Comparison of ENCODE assay signal across 2 cellular contexts in the genomic region with DNA sequence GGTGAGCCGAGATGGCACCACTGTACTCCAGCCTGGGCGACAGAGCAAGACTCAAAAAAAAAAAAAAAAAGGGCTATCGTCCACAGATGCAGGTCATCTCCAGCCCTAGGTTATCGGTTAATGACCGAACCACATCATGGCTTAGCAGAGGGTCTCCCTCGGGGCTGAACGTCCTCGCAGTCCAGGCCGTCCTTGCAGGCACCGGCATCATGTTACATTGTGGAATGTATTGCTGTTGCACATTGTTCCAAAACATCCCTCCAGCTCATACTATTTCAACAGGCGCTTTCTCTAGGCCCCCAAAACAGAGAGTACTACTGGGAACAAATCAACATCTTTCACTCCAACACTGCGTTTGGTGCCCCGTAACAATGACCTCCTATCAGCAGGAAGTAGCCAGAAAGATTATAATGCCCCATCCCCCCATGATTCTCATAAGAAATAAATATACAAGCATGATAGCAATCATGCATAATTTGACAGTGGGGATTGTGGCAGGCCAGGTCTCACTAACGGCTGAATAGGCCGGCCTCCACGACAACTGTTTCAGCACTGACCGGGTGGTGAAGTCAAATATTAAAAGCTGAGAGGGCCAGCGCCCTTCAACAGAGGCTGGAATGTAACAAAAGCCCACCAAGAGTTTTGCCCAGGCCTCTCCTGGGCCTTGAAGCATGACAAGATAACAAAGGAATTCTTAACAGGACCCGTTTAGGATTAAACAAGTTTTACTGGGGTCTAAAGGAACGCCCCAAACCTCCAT.
TF ChIP-seq lines count a peak whose summit lies in the region.

No MANE protein-coding gene starts in this region.

TF ChIP-seq in SK-N-SH, 30 proteins besides CTCF, POLR2A, EP300 and RAD21:
- TF ChIP-seq, protein P1, sequence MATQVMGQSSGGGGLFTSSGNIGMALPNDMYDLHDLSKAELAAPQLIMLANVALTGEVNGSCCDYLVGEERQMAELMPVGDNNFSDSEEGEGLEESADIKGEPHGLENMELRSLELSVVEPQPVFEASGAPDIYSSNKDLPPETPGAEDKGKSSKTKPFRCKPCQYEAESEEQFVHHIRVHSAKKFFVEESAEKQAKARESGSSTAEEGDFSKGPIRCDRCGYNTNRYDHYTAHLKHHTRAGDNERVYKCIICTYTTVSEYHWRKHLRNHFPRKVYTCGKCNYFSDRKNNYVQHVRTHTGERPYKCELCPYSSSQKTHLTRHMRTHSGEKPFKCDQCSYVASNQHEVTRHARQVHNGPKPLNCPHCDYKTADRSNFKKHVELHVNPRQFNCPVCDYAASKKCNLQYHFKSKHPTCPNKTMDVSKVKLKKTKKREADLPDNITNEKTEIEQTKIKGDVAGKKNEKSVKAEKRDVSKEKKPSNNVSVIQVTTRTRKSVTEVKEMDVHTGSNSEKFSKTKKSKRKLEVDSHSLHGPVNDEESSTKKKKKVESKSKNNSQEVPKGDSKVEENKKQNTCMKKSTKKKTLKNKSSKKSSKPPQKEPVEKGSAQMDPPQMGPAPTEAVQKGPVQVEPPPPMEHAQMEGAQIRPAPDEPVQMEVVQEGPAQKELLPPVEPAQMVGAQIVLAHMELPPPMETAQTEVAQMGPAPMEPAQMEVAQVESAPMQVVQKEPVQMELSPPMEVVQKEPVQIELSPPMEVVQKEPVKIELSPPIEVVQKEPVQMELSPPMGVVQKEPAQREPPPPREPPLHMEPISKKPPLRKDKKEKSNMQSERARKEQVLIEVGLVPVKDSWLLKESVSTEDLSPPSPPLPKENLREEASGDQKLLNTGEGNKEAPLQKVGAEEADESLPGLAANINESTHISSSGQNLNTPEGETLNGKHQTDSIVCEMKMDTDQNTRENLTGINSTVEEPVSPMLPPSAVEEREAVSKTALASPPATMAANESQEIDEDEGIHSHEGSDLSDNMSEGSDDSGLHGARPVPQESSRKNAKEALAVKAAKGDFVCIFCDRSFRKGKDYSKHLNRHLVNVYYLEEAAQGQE (IDR thresholded peaks at IDR 0.05; ENCODE audit: low read depth, low read length), result no peak
- TF ChIP-seq, protein P2, sequence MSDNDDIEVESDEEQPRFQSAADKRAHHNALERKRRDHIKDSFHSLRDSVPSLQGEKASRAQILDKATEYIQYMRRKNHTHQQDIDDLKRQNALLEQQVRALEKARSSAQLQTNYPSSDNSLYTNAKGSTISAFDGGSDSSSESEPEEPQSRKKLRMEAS (IDR thresholded peaks at IDR 0.05; ENCODE audit: low read depth), result no peak
- TF ChIP-seq, protein P3, sequence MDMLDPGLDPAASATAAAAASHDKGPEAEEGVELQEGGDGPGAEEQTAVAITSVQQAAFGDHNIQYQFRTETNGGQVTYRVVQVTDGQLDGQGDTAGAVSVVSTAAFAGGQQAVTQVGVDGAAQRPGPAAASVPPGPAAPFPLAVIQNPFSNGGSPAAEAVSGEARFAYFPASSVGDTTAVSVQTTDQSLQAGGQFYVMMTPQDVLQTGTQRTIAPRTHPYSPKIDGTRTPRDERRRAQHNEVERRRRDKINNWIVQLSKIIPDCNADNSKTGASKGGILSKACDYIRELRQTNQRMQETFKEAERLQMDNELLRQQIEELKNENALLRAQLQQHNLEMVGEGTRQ (IDR thresholded peaks at IDR 0.05; ENCODE audit: borderline replicate concordance, low read depth, low read length), result no peak
- no peak for TF ChIP-seq CHD2 (IDR thresholded peaks at IDR 0.05; ENCODE audit: low read length, partially characterized antibody)
- TF ChIP-seq TEAD4 (IDR thresholded peaks at IDR 0.05; ENCODE audit: borderline replicate concordance, insufficient read depth), result no peak
- TF ChIP-seq, protein P4, sequence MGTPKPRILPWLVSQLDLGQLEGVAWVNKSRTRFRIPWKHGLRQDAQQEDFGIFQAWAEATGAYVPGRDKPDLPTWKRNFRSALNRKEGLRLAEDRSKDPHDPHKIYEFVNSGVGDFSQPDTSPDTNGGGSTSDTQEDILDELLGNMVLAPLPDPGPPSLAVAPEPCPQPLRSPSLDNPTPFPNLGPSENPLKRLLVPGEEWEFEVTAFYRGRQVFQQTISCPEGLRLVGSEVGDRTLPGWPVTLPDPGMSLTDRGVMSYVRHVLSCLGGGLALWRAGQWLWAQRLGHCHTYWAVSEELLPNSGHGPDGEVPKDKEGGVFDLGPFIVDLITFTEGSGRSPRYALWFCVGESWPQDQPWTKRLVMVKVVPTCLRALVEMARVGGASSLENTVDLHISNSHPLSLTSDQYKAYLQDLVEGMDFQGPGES (IDR thresholded peaks at IDR 0.05; ENCODE audit: low read depth, low read length), result no peak
- TF ChIP-seq EZH2phosphoT487 (IDR thresholded peaks at IDR 0.05; ENCODE audit: borderline replicate concordance, low read depth), result no peak
- no peak for TF ChIP-seq YY1 (IDR thresholded peaks at IDR 0.05; ENCODE audit: low read depth)
- no peak for TF ChIP-seq FOXM1 (IDR thresholded peaks at IDR 0.05; ENCODE audit: low read depth)
- no peak for TF ChIP-seq ELF1 (IDR thresholded peaks at IDR 0.05)
- no peak for TF ChIP-seq SIN3A (IDR thresholded peaks at IDR 0.05; ENCODE audit: borderline replicate concordance, low read depth, low read length)
- no peak for TF ChIP-seq MEF2A (IDR thresholded peaks at IDR 0.05; ENCODE audit: borderline replicate concordance, low read depth)
- TF ChIP-seq GABPA (IDR thresholded peaks at IDR 0.05; ENCODE audit: low read depth), result no peak

TF ChIP-seq in SK-N-SH treated with all-trans-retinoic acid at 6 μM for 48 hours, 23 proteins besides CTCF, POLR2A, EP300 and RAD21 (continued from another document):
- TF ChIP-seq, protein P5, sequence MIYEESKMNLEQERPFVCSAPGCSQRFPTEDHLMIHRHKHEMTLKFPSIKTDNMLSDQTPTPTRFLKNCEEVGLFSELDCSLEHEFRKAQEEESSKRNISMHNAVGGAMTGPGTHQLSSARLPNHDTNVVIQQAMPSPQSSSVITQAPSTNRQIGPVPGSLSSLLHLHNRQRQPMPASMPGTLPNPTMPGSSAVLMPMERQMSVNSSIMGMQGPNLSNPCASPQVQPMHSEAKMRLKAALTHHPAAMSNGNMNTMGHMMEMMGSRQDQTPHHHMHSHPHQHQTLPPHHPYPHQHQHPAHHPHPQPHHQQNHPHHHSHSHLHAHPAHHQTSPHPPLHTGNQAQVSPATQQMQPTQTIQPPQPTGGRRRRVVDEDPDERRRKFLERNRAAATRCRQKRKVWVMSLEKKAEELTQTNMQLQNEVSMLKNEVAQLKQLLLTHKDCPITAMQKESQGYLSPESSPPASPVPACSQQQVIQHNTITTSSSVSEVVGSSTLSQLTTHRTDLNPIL (CRISPR knock-in tag; IDR thresholded peaks at IDR 0.05; ENCODE audit: low read depth), result no peak
- TF ChIP-seq OSR1 (CRISPR knock-in tag; IDR thresholded peaks at IDR 0.05) (no peak), ESRRG (CRISPR knock-in tag; IDR thresholded peaks at IDR 0.05) (no peak), ZFP30 (CRISPR knock-in tag; IDR thresholded peaks at IDR 0.05) (no peak), TCF4 (CRISPR knock-in tag; IDR thresholded peaks at IDR 0.05; ENCODE audit: borderline replicate concordance) (no peak), GLIS3 (CRISPR knock-in tag; IDR thresholded peaks at IDR 0.05) (no peak), ZNF565 (CRISPR knock-in tag; conservative IDR thresholded peaks at IDR 0.05; ENCODE audit: low read depth) (no peak), ARNTL (CRISPR knock-in tag; IDR thresholded peaks at IDR 0.05; ENCODE audit: borderline replicate concordance, low read depth) (no peak), ZNF8 (CRISPR knock-in tag; IDR thresholded peaks at IDR 0.05) (no peak)
- TF ChIP-seq, protein P6, sequence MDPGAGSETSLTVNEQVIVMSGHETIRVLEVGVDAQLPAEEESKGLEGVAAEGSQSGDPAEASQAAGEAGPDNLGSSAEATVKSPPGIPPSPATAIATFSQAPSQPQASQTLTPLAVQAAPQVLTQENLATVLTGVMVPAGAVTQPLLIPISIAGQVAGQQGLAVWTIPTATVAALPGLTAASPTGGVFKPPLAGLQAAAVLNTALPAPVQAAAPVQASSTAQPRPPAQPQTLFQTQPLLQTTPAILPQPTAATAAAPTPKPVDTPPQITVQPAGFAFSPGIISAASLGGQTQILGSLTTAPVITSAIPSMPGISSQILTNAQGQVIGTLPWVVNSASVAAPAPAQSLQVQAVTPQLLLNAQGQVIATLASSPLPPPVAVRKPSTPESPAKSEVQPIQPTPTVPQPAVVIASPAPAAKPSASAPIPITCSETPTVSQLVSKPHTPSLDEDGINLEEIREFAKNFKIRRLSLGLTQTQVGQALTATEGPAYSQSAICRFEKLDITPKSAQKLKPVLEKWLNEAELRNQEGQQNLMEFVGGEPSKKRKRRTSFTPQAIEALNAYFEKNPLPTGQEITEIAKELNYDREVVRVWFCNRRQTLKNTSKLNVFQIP (CRISPR knock-in tag; IDR thresholded peaks at IDR 0.05; ENCODE audit: borderline replicate concordance, low read depth), result no peak
- TF ChIP-seq, protein P7, sequence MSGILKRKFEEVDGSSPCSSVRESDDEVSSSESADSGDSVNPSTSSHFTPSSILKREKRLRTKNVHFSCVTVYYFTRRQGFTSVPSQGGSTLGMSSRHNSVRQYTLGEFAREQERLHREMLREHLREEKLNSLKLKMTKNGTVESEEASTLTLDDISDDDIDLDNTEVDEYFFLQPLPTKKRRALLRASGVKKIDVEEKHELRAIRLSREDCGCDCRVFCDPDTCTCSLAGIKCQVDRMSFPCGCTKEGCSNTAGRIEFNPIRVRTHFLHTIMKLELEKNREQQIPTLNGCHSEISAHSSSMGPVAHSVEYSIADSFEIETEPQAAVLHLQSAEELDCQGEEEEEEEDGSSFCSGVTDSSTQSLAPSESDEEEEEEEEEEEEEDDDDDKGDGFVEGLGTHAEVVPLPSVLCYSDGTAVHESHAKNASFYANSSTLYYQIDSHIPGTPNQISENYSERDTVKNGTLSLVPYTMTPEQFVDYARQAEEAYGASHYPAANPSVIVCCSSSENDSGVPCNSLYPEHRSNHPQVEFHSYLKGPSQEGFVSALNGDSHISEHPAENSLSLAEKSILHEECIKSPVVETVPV (CRISPR knock-in tag; IDR thresholded peaks at IDR 0.05), result no peak
